Comparison of ENCODE assay signal across 1 cellular context in the genomic region with DNA sequence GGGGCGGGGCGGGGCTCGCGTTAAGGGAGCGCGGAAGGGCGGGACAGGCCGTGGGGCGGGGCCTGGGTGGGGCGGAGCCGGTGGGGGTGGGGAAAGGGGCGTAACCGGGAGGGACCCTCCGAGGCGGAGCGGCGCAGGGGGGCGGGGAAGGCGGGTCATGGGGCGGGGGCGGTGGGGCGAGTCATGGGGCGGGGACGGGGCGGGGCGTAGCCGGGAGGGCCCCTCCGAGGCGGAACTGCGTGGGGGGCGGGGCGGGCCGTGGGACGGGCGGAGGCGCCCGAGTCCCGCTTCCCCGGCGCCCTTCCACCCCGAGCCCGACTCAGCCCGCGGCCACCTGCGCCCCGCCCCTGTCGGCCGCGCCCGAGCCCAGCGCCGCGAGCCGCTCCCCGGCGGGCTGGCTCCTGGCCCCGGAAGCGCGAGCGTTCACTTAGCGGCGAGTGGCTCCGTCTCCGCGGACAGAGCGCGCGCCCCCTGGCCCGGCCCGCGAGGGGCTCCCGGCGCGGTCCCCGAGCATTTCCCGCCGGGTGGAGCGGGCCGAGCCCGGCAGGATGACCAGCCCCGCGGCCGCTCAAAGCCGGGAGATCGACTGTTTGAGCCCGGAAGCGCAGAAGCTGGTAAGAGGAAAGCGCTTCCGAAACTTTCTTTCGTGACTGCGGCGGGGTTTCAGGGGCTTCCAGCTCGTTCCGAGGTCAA.
TF ChIP-seq lines count a peak whose summit lies in the region.

No MANE protein-coding gene starts in this region.

TF ChIP-seq in HEK293, 187 proteins besides CTCF, POLR2A, EP300 and RAD21 (continued from another document):
- no peak for TF ChIP-seq ZNF518A (tag by site-specific recombination; conservative IDR thresholded peaks at IDR 0.05; ENCODE audit: low read depth)
- TF ChIP-seq HOXC10 (CRISPR knock-in tag; IDR thresholded peaks at IDR 0.05) = 0 out of 2 replicates have a peak, but pooled peaks have one; percentile 52
- TF ChIP-seq ZNF558 (tag by site-specific recombination; IDR thresholded peaks at IDR 0.05) = no peak
- TF ChIP-seq ZSCAN30 (tag by site-specific recombination; IDR thresholded peaks at IDR 0.05) = peak; percentile 74
- peak; percentile 27; the same call in 1 of the 2 replicates for TF ChIP-seq ZBTB20 (tag by site-specific recombination; IDR thresholded peaks at IDR 0.05)
- TF ChIP-seq ZIC2 (tag by site-specific recombination; IDR thresholded peaks at IDR 0.05) = no peak
- no peak for TF ChIP-seq BCL6B (tag by site-specific recombination; IDR thresholded peaks at IDR 0.05)
